17 cellular contexts compared by ENCODE assay signal in the genomic region with DNA sequence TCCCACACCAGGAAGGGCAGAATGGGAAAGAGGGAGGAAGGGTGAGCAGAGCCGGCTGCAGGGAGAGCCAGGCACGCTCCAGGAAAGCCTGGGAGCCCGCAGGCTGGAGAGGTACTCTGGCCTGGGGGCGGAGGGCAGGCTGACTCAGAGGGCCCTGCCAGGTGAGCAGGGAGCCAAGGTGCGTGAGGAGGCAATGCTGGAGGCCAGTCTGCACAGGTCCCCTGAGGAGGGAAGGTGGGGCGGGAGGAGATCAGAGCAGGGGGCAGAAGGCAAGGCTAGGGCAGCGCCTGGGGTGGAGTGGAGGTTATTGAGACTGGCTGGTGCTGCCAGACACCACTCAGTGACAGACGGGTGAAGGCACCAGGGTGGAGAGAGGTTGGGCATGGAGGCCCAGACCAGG.
"Had no signal": no experiment of that assay in that cellular context is flagged by ENCODE, and none has a peak within 500 bp of the region (broad histone marks: within the 10 kb centered on the region; RNA-seq: fewer than 3 reads in every experiment).

No MANE protein-coding gene starts in this region.

- H3K4me3 Mint-ChIP-seq: activated CD4-positive, alpha-beta memory T cell treated with anti-CD3 and anti-CD28 coated beads for 36 hours; activated naive CD8-positive, alpha-beta T cell; activated T-helper 1 cell treated with anti-CD3 and anti-CD28 coated beads, Interleukin-12 subunit alpha, Interleukin-12 subunit beta, Interleukin-2, Interleukin-4 antibody, amounts not matched to agents 30 ng/mL and 10 ng/mL and 1 ng/mL, durations not matched to agents 14 hours and 24 hours and 36 hours; dendritic cell treated with granulocyte-macrophage colony-stimulating factor and Interleukin-4, amounts not matched to agents 40 ng/mL and 50 ng/mL, for 4 days; stimulated activated naive CD8-positive, alpha-beta T cell treated with anti-CD3 and anti-CD28 coated beads, Interleukin-15, Interleukin-2, amounts not matched to agents 100 ng/mL and 50 ng/mL, for 24 hours; T-helper 2 cell treated with Interferon-gamma antibody and Interleukin-4, amounts not matched to agents 5 μg/mL and 100 μg/mL, for 36 hours; WTC11 had no signal

- H3K9me3 Mint-ChIP-seq: activated CD4-positive, alpha-beta memory T cell treated with anti-CD3 and anti-CD28 coated beads for 36 hours; dendritic cell treated with granulocyte-macrophage colony-stimulating factor and Interleukin-4, amounts not matched to agents 40 ng/mL and 50 ng/mL, for 4 days; T-helper 2 cell treated with Interferon-gamma antibody and Interleukin-4, amounts not matched to agents 5 μg/mL and 100 μg/mL, for 36 hours had no signal

- H3K27ac ChIP-seq: cardiac muscle cell, lower lobe of right lung, right atrium auricular region, transverse colon had no signal

- H3K27me3 Mint-ChIP-seq: activated CD4-positive, alpha-beta memory T cell treated with anti-CD3 and anti-CD28 coated beads for 36 hours; activated naive CD8-positive, alpha-beta T cell; dendritic cell treated with granulocyte-macrophage colony-stimulating factor and Interleukin-4, amounts not matched to agents 40 ng/mL and 50 ng/mL, for 4 days; stimulated activated naive CD8-positive, alpha-beta T cell treated with anti-CD3 and anti-CD28 coated beads, Interleukin-15, Interleukin-2, amounts not matched to agents 100 ng/mL and 50 ng/mL, for 24 hours had no signal

- H3K27ac Mint-ChIP-seq: activated CD4-positive, alpha-beta memory T cell treated with anti-CD3 and anti-CD28 coated beads for 36 hours; activated naive CD8-positive, alpha-beta T cell; activated T-helper 1 cell treated with anti-CD3 and anti-CD28 coated beads, Interleukin-12 subunit alpha, Interleukin-12 subunit beta, Interleukin-2, Interleukin-4 antibody, amounts not matched to agents 30 ng/mL and 10 ng/mL and 1 ng/mL, durations not matched to agents 14 hours and 24 hours and 36 hours; dendritic cell treated with granulocyte-macrophage colony-stimulating factor and Interleukin-4, amounts not matched to agents 40 ng/mL and 50 ng/mL, for 4 days; progenitor cell of endocrine pancreas; T-helper 2 cell treated with Interferon-gamma antibody and Interleukin-4, amounts not matched to agents 5 μg/mL and 100 μg/mL, for 36 hours; WTC11 had no signal

- H3K9me3 ChIP-seq: lower lobe of right lung, right atrium auricular region, transverse colon had no signal

- H3K4me3 ChIP-seq: cardiac muscle cell, lower lobe of right lung, right atrium auricular region, transverse colon had no signal

- DNase-seq: activated CD4-positive, alpha-beta memory T cell treated with anti-CD3 and anti-CD28 coated beads for 36 hours; activated CD4-positive, alpha-beta T cell treated with anti-CD3 and anti-CD28 coated beads for 4 hours; activated T-cell treated with anti-CD3 and anti-CD28 coated beads for 4 hours; effector CD8-positive, alpha-beta T cell; lower lobe of right lung; midbrain; stimulated activated CD4-positive, alpha-beta T cell treated with anti-CD3 and anti-CD28 coated beads, Interleukin-2, amount 100 ng/mL, for 24 hours; transverse colon had no signal

- ATAC-seq: WTC11 had no signal

- H3K4me1 ChIP-seq: lower lobe of right lung, right atrium auricular region, transverse colon had no signal

- H3K36me3 ChIP-seq: cardiac muscle cell, lower lobe of right lung, right atrium auricular region, transverse colon had no signal

- H3K36me3 Mint-ChIP-seq: activated CD4-positive, alpha-beta memory T cell treated with anti-CD3 and anti-CD28 coated beads for 36 hours; activated naive CD8-positive, alpha-beta T cell had no signal
